ENCODE assay signal across 8 cellular contexts in genomic region chr18:12946549-12947354, GRCh38. TPM values are rescaled to one million over a fixed set of nuclear protein-coding genes. Genes with fewer than 3 reads are reported as not detected.
DNase-seq lines count a peak whose midpoint lies in the region; ATAC-seq, FAIRE-seq and TF ChIP-seq lines count a peak whose summit lies in the region.

No MANE protein-coding gene starts in this region.

- peaks cover 23% of the 10 kb centered on the region for H3K4me1 ChIP-seq in PC-3 (ENCODE audit: insufficient read depth, low read length)
- peaks cover 3 to 11% of the 10 kb centered on the region in 2 donors for H3K4me1 ChIP-seq in kidney (ENCODE audit: control insufficient read depth in 1 of 2, insufficient read depth in 1 of 2, low read depth in 1 of 2, low read length in 2 of 2)
- peaks cover 4 to 54% (median 43%) of the 10 kb centered on the region in 6 donors for H3K4me1 ChIP-seq in spleen

- peaks cover 19% of the 10 kb centered on the region for H3K36me3 Mint-ChIP-seq in central memory CD8-positive, alpha-beta T cell (ENCODE audit: insufficient read depth)

- TSS peak; percentile 94 for BruUV-seq in PC-3 (replicated peaks; lab: Mats Ljungman, UMichigan)

- H3K27ac ChIP-seq in PC-3 (ENCODE audit: low read length) (peak overlapping the region; percentile 72), kidney (ENCODE audit: low read depth in 2 of 2, low read length in 2 of 2) (peak overlapping the region; percentile 98 to 99), spleen (peak overlapping the region; percentile 86 to 99 (median 94))

- peak overlapping the region; percentile 89 for H3K4me3 ChIP-seq in PC-3 (ENCODE audit: low read length)
- H3K4me3 ChIP-seq in kidney (ENCODE audit: low read length in 2 of 2) = peak overlapping the region; percentile 90 to 99
- H3K4me3 ChIP-seq in spleen = peak overlapping the region; percentile 57 to 89 (median 63)

- peak overlapping the region; percentile 90 for H2AFZ ChIP-seq in PC-3 (ENCODE audit: low read length)

- intact Hi-C loops in PC-3 (cut with micrococcal nuclease) = loop anchor here (5.0 kb wide), 1 partner anchor 569 kb away; the partner anchor contains the start of gene AFG3L2
- intact Hi-C loops in kidney (cut with DNase I) = no loop called here
- intact Hi-C loops in spleen (cut with DNase I; ENCODE audit: low total_unique reads) = loop anchor here (10.0 kb wide), 1 partner anchor 52 kb away; no protein-coding TSS in a partner anchor

- no peak for TF ChIP-seq POLR2A in spleen (IDR thresholded peaks at IDR 0.05)

- H3K4me2 ChIP-seq in PC-3 (ENCODE audit: low read length) = peak overlapping the region; percentile 96

- no peaks in the 10 kb centered on the region for H3K27me3 ChIP-seq in PC-3 (ENCODE audit: low read length)
- H3K27me3 ChIP-seq in spleen (replicated peaks in 1 of 7) = no peaks in the 10 kb centered on the region

- no peaks in the 10 kb centered on the region for H3K9me3 Mint-ChIP-seq in central memory CD8-positive, alpha-beta T cell

- H3K9me3 ChIP-seq in PC-3 (ENCODE audit: low read length) (no peaks in the 10 kb centered on the region), kidney (ENCODE audit: control insufficient read depth in 1 of 2, low read length in 2 of 2) (no peaks in the 10 kb centered on the region), spleen (no peaks in the 10 kb centered on the region)

- 3 to 4% (median 4%) methylated on average over 17 of the region's 17 CpGs for WGBS in spleen, 5 donors

- peak; percentile 29 for DNase-seq in SKM-1 (lab: John Stamatoyannopoulos, UW; ENCODE audit: unreplicated experiment)
- no peak for DNase-seq in SKM-1 treated with dmso at 0.1 percent for 144 hours (lab: John Stamatoyannopoulos, UW; ENCODE audit: unreplicated experiment)
- peak; percentile 56 for DNase-seq in PC-3
- no peak for DNase-seq in central memory CD8-positive, alpha-beta T cell (ENCODE audit: low spot score in 2 of 2)
- DNase-seq in kidney = peak; percentile 84
- no peak for DNase-seq in spleen

- peaks cover 52% of the 10 kb centered on the region for H3K79me2 ChIP-seq in PC-3 (ENCODE audit: low read length)

- peak overlapping the region; percentile 87 for H3K4me3 Mint-ChIP-seq in central memory CD8-positive, alpha-beta T cell

- H3K4me1 Mint-ChIP-seq in central memory CD8-positive, alpha-beta T cell = peaks cover 19% of the 10 kb centered on the region

- H3K36me3 ChIP-seq in PC-3 (ENCODE audit: low read depth, low read length) (peaks cover 6% of the 10 kb centered on the region; the same call in 1 of the 2 replicates), kidney (ENCODE audit: control insufficient read depth in 1 of 2, insufficient read depth in 2 of 2, low read length in 2 of 2) (no peaks in the 10 kb centered on the region), spleen (no peaks in the 10 kb centered on the region)

- POLR2A ChIA-PET in PC-3 (lab: Charles Lee; ENCODE audit: unreplicated experiment) = interaction anchor here (0.6 kb wide), 1 partner anchor 63 kb away, joined by 4 read pairs; no protein-coding TSS in a partner anchor

- FAIRE-seq in kidney (lab: Jason Lieb, UNC) = no peak

- H3K9me2 ChIP-seq in PC-3 (replicated peaks; ENCODE audit: low read length) = no peaks in the 10 kb centered on the region

- H3K27ac Mint-ChIP-seq in central memory CD8-positive, alpha-beta T cell (ENCODE audit: low read depth) = peak overlapping the region; percentile 96

- H3F3A ChIP-seq in PC-3 (ENCODE audit: low read length, unreplicated experiment) = no peaks in the 10 kb centered on the region

- H4K20me1 ChIP-seq in PC-3 (ENCODE audit: low read length) = peaks cover 13% of the 10 kb centered on the region; the same call in 1 of the 2 replicates

- CTCF ChIA-PET in PC-3 (lab: Charles Lee) = interaction anchor here (0.6 kb wide), 1 partner anchor 244 kb away, joined by 5 read pairs; the partner anchor contains the start of genes CEP76 and PSMG2

- H3K9ac ChIP-seq in PC-3 (ENCODE audit: low read length) = peak overlapping the region; percentile 85
- H3K9ac ChIP-seq in kidney (ENCODE audit: low read length in 2 of 2) = peak overlapping the region; percentile 85 to 97

- peak; percentile 31; the same call in 1 of the 2 replicates for TF ChIP-seq CTCF in PC-3 (conservative IDR thresholded peaks at IDR 0.05; ENCODE audit: low read depth, low read length)
- no peak for TF ChIP-seq CTCF in kidney (IDR thresholded peaks at IDR 0.05; ENCODE audit: borderline replicate concordance, extremely low read depth, insufficient read depth)
- no peak for TF ChIP-seq CTCF in spleen (IDR thresholded peaks at IDR 0.05 in 8 of 11, conservative IDR thresholded peaks at IDR 0.05 in 3 of 11)

- H3K27me3 Mint-ChIP-seq in central memory CD8-positive, alpha-beta T cell = no peaks in the 10 kb centered on the region

- ATAC-seq in HG03378 (IDR thresholded peaks at IDR 0.05; ENCODE audit: unreplicated experiment) (peak; percentile 11), PC-3 (peak; percentile 2), GM18907 (IDR thresholded peaks at IDR 0.05; ENCODE audit: unreplicated experiment) (no peak)
- ATAC-seq in central memory CD8-positive, alpha-beta T cell (replicated peaks; ENCODE audit: extremely low read depth, poor library complexity, severe bottlenecking) = no peak

RNA-seq across cellular contexts. Expression of gene SEH1L, which starts 1.1 kb away (rescaled TPM):
- total RNA-seq in PC-3 (2014; rRNA removed) (61.2 TPM in 2 replicates), kidney (43.3 TPM), spleen (10 to 100 TPM; 27.3 to 52.9 (median 34.8) TPM)
- polyA plus RNA-seq in kidney (ENCODE audit: insufficient read depth, low read depth, low replicate concordance) (15.8 TPM), spleen (10 to 100 TPM; 16.9 to 17.8 (median 17.3) TPM)

RNA-seq across cellular contexts. Expression of gene CEP192, which starts 44.4 kb away (rescaled TPM):
- total RNA-seq in PC-3 (2014; rRNA removed) (32.6 and 34.4 TPM in 2 replicates), kidney (31.7 TPM), spleen (10 to 100 TPM; 28.2 to 41.8 (median 33.4) TPM)
- polyA plus RNA-seq in kidney (ENCODE audit: insufficient read depth, low read depth, low replicate concordance) (4.9 TPM), spleen (10 to 100 TPM; 13.8 to 26.5 (median 14.3) TPM)

Comparison
In these comparisons a context has a peak if more than half of its experiments do, and no peak if none do; other contexts are left out.
1. DNase-seq: peak in SKM-1 (single experiment), PC-3 (single experiment) and kidney (single experiment); none in SKM-1 treated with dmso at 0.1 percent for 144 hours (single experiment), central memory CD8-positive, alpha-beta T cell (0 of 2) and spleen (single experiment).
2. ATAC-seq: peak in HG03378 (single experiment) and PC-3 (single experiment); none in central memory CD8-positive, alpha-beta T cell (single experiment) and GM18907 (single experiment).
3. Peak in every context shown above with its lines, with median percentiles within 50 percentile points of each other: H3K27ac ChIP-seq and H3K4me3 ChIP-seq.